29 cellular contexts compared by ENCODE assay signal in the genomic region with DNA sequence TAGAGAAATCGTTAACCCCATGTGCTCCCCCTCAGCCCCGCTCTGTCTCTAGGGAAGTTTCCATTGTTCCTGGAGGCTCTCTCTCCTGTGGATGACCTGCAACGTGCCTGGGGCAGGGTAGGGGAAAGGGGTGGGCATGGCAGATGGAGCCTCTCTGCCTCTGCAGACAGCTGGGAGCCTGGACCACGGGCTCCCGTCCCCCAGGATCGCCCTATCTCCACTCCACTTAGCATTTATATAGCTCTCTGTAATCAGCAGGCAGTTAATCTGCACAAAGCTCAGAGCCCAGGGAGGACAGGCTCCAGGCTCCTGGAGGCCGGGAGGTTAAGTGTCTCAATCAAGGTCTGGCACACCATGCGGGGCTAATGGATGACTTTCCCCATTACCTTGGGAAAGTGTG.
A peak's percentile ranks its signal among the peaks of the same experiment; 100 is the strongest.
DNase-seq lines count a peak whose midpoint lies in the region; ATAC-seq and TF ChIP-seq lines count a peak whose summit lies in the region.
"Had no signal": no experiment of that assay in that cellular context is flagged by ENCODE, and none has a peak within 500 bp of the region (broad histone marks: within the 10 kb centered on the region; RNA-seq: fewer than 3 reads in every experiment).

No MANE protein-coding gene starts in this region.

- H3K9me3 ChIP-seq in heart right ventricle: no peaks in the 10 kb centered on the region
- H3K9me3 ChIP-seq: gastrocnemius medialis, MG63, ovary had no signal

- WGBS in heart right ventricle, 2 donors: 39 to 52% methylated on average over 8 of the region's 8 CpGs

- DNase-seq in H7 (peak; percentile 50), NCI-H82 treated with DMSO at 0.1 percent for 48 hours (lab: John Stamatoyannopoulos, UW; ENCODE audit: unreplicated experiment) (peak; percentile 72), heart right ventricle (peak in 1 of 2 donors; percentile 17), posterior vena cava (ENCODE audit: low spot score) (peak; percentile 46), NCI-H146 (lab: John Stamatoyannopoulos, UW) (no peak), foreskin melanocyte (no peak), NCI-H1092 treated with DMSO at 0.1 percent for 48 hours (lab: John Stamatoyannopoulos, UW) (no peak)
- DNase-seq: activated CD4-positive, alpha-beta T cell treated with anti-CD3 and anti-CD28 coated beads, Interleukin-2, amount 10 ng/mL, durations not matched to agents 24 days and 14 days; activated CD8-positive, alpha-beta memory T cell treated with anti-CD3 and anti-CD28 coated beads for 24 hours; activated effector memory CD4-positive, alpha-beta T cell treated with Interleukin-2 at 50 U/mL for 16 hours; amygdala; brain microvascular endothelial cell; Calu3; dorsolateral prefrontal cortex; gastrocnemius medialis; hypothalamus; MG63; NCI-H2081 treated with DMSO at 0.1 percent for 48 hours; NCI-H510A treated with DMSO at 0.1 percent for 48 hours; nephron progenitor cell; ovary; SIG-M5; stimulated activated naive CD4-positive, alpha-beta T cell; T-helper 9 cell had no signal

- no peaks in the 10 kb centered on the region for H3K27me3 ChIP-seq in H7 (ENCODE audit: control insufficient read depth, insufficient read depth, low read length)
- H3K27me3 ChIP-seq in heart right ventricle: no peaks in the 10 kb centered on the region
- H3K27me3 ChIP-seq: brain microvascular endothelial cell, dorsolateral prefrontal cortex, gastrocnemius medialis, MG63, ovary had no signal

- no peaks in the 10 kb centered on the region for H3K36me3 ChIP-seq in H7 (replicated peaks; ENCODE audit: control insufficient read depth, insufficient read depth, low read length)
- H3K36me3 ChIP-seq in heart right ventricle: no peaks in the 10 kb centered on the region
- H3K36me3 ChIP-seq: brain microvascular endothelial cell, gastrocnemius medialis, MG63, ovary had no signal

- no peak overlapping the region for H3K4me3 ChIP-seq in H7 (ENCODE audit: insufficient read depth, low read depth, low read length)
- no peak overlapping the region for H3K4me3 ChIP-seq in heart right ventricle
- H3K4me3 ChIP-seq: dorsolateral prefrontal cortex, gastrocnemius medialis, MG63, ovary, smooth muscle cell had no signal

- no peak for TF ChIP-seq CTCF in heart right ventricle (IDR thresholded peaks at IDR 0.05)

- H3K27ac ChIP-seq in heart right ventricle: peak overlapping the region in 8 of 10 donors; percentile 57 to 86 (median 78)
- H3K27ac ChIP-seq: brain microvascular endothelial cell, dorsolateral prefrontal cortex, gastrocnemius medialis, KMS-11, ovary, VCaP had no signal

- ATAC-seq in heart right ventricle: peak; percentile 21 to 82 (median 50)
- ATAC-seq: activated naive CD4-positive, alpha-beta T cell treated with anti-CD3 and anti-CD28 coated beads, Interleukin-2, amount 50 U/mL, for 72 hours; gastrocnemius medialis; Panc1 had no signal

- peaks cover 3 to 42% (median 13%) of the 10 kb centered on the region in 9 donors for H3K4me1 ChIP-seq in heart right ventricle

- intact Hi-C loops in heart right ventricle (cut with DNase I): no loop called here
- intact Hi-C loops in posterior vena cava (cut with DNase I): no loop called here

Comparison
In these comparisons a context has a peak if more than half of its experiments do, and no peak if none do; other contexts are left out.
1. DNase-seq: peak in H7 (single experiment), NCI-H82 treated with DMSO at 0.1 percent for 48 hours (single experiment) and posterior vena cava (single experiment); none in NCI-H146 (single experiment), foreskin melanocyte (single experiment) and NCI-H1092 treated with DMSO at 0.1 percent for 48 hours (single experiment).